ENCODE assay signal across 26 cellular contexts in the genomic region with DNA sequence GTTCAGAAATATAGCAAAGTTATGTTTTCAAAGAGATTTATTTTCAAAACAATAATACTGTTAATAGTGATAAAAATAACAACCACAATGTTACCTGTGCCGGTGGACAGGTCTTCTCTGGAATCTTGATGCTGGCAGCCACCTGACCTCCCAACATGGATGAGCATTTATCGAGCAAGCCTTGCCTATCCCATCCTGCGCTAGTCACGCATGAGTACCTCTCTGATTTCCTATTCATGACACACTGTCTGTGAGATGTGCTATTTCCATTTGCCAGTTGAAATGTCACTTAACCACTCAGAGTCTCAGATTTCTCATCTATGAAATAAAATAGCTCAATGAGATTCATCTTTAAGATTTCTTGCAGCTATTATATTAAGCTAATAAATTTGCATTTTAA.
"Had no signal": no experiment of that assay in that cellular context is flagged by ENCODE, and none has a peak within 500 bp of the region (broad histone marks: within the 10 kb centered on the region; RNA-seq: fewer than 3 reads in every experiment).

No MANE protein-coding gene starts in this region.

- H3K4me1 Mint-ChIP-seq: immature natural killer cell; naive B cell; natural killer cell; stimulated activated naive B cell treated with anti-CD40 and anti-IgM and Interleukin-4, amounts not matched to agents 10 μg/mL and 1 μg/mL and 100 μg/mL, for 72 hours had no signal

- H3K4me3 ChIP-seq: left ventricle myocardium inferior, lung, ovary, skin epidermis, stomach, testis, thyroid gland, transverse colon, upper lobe of right lung had no signal

- H3K4me3 Mint-ChIP-seq: immature natural killer cell; mesothelial cell of epicardium; naive B cell; natural killer cell; nephron progenitor cell; stimulated activated naive B cell treated with anti-CD40 and anti-IgM and Interleukin-4, amounts not matched to agents 10 μg/mL and 1 μg/mL and 100 μg/mL, for 72 hours had no signal

- ATAC-seq: natural killer cell; right cardiac atrium; sciatic nerve; stimulated activated naive B cell treated with anti-CD40 and anti-IgM and Interleukin-4, amounts not matched to agents 10 μg/mL and 1 μg/mL and 100 μg/mL, for 72 hours; stimulated activated naive CD8-positive, alpha-beta T cell treated with anti-CD3 and anti-CD28 coated beads, Interleukin-15, Interleukin-2, amounts not matched to agents 100 U/mL and 50 U/mL, for 24 hours; upper lobe of right lung had no signal

- H3K27ac ChIP-seq: left ventricle myocardium inferior, ovary, skin epidermis, stomach, testis, thyroid gland, transverse colon, upper lobe of right lung had no signal

- H3K9me3 Mint-ChIP-seq: nephron progenitor cell; stimulated activated naive B cell treated with anti-CD40 and anti-IgM and Interleukin-4, amounts not matched to agents 10 μg/mL and 1 μg/mL and 100 μg/mL, for 72 hours had no signal

- H3K36me3 ChIP-seq: left ventricle myocardium inferior, ovary, stomach, thyroid gland, transverse colon, upper lobe of right lung had no signal

- H3K9me3 ChIP-seq: left ventricle myocardium inferior, ovary, stomach, testis, thyroid gland, transverse colon, upper lobe of right lung had no signal

- H3K27me3 Mint-ChIP-seq: naive B cell; progenitor cell of endocrine pancreas; stimulated activated naive B cell treated with anti-CD40 and anti-IgM and Interleukin-4, amounts not matched to agents 10 μg/mL and 1 μg/mL and 100 μg/mL, for 72 hours had no signal

- H3K27me3 ChIP-seq: ovary, stomach, testis, thyroid gland, transverse colon, upper lobe of right lung had no signal

- DNase-seq: hypothalamus; immature natural killer cell; kidney; left ventricle myocardium inferior; mesendoderm; naive B cell; natural killer cell; nephron progenitor cell; ovary; right cardiac atrium; stimulated activated CD4-positive, alpha-beta T cell treated with anti-CD3 and anti-CD28 coated beads, Interleukin-12 subunit alpha, Interleukin-12 subunit beta, amount 100 ng/mL, for 4 hours; stimulated activated CD4-positive, alpha-beta T cell treated with anti-CD3 and anti-CD28 coated beads, Interleukin-15, amount 100 ng/mL, for 24 hours; stimulated activated CD4-positive, alpha-beta T cell treated with anti-CD3 and anti-CD28 coated beads, Interleukin-2, amount 100 ng/mL, for 24 hours; stimulated activated CD4-positive, alpha-beta T cell treated with anti-CD3 and anti-CD28 coated beads, Interleukin-4, amount 100 ng/mL, for 1 hour; stimulated activated naive B cell treated with anti-CD40 and anti-IgM and Interleukin-4, amounts not matched to agents 10 μg/mL and 1 μg/mL and 100 μg/mL, for 72 hours; stimulated activated naive CD8-positive, alpha-beta T cell treated with anti-CD3 and anti-CD28 coated beads, Interleukin-15, Interleukin-2, amounts not matched to agents 100 U/mL and 50 U/mL, for 24 hours; stomach; testis; thyroid gland; transverse colon; upper lobe of right lung had no signal

- H3K27ac Mint-ChIP-seq: immature natural killer cell; mesothelial cell of epicardium; naive B cell; natural killer cell; nephron progenitor cell; progenitor cell of endocrine pancreas; stimulated activated naive B cell treated with anti-CD40 and anti-IgM and Interleukin-4, amounts not matched to agents 10 μg/mL and 1 μg/mL and 100 μg/mL, for 72 hours had no signal

- H3K36me3 Mint-ChIP-seq: immature natural killer cell; mesothelial cell of epicardium; naive B cell; natural killer cell; stimulated activated naive B cell treated with anti-CD40 and anti-IgM and Interleukin-4, amounts not matched to agents 10 μg/mL and 1 μg/mL and 100 μg/mL, for 72 hours had no signal
